Comparison of ENCODE assay signal across 2 cellular contexts in the genomic region with DNA sequence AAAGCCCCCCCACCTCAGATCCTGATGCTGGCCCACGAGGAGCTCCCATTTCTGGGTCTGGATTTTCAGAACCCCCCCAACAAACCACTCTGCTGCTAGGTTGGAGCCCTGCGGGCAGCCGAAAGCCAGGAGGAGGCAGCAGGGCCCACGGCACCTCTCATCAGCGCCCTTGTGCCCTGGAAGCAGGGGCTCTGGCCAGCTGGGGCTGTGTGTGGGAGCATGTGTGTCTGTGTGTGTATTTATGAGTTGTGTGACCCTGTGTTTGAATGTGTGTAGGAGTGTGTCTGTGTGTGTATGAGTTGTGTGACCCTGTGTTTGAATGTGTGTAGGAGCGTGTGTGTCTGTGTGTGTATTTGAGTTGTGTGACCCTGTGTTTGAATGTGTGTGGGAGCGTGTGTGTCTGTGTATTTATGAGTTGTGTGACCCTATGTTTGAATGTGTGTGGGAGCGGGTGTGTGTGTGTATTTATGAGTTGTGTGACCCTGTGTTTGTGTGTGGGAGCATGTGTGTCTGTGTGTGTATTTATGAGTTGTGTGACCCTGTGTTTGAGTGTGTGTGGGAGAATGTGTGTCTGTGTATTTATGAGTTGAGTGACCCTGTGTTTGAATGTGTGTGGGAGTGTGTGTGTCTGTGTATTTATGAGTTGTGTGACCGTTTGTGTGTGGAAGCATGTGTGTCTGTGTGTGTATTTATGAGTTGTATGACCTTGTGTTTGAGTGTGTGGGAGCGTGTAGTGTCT.
TF ChIP-seq lines count a peak whose summit lies in the region.

No MANE protein-coding gene starts in this region.

TF ChIP-seq in GM23338, 12 proteins besides CTCF, POLR2A, EP300 and RAD21 (continues in another document):
- no peak for TF ChIP-seq JUNB (IDR thresholded peaks at IDR 0.05; ENCODE audit: unreplicated experiment)
- TF ChIP-seq, protein P1, sequence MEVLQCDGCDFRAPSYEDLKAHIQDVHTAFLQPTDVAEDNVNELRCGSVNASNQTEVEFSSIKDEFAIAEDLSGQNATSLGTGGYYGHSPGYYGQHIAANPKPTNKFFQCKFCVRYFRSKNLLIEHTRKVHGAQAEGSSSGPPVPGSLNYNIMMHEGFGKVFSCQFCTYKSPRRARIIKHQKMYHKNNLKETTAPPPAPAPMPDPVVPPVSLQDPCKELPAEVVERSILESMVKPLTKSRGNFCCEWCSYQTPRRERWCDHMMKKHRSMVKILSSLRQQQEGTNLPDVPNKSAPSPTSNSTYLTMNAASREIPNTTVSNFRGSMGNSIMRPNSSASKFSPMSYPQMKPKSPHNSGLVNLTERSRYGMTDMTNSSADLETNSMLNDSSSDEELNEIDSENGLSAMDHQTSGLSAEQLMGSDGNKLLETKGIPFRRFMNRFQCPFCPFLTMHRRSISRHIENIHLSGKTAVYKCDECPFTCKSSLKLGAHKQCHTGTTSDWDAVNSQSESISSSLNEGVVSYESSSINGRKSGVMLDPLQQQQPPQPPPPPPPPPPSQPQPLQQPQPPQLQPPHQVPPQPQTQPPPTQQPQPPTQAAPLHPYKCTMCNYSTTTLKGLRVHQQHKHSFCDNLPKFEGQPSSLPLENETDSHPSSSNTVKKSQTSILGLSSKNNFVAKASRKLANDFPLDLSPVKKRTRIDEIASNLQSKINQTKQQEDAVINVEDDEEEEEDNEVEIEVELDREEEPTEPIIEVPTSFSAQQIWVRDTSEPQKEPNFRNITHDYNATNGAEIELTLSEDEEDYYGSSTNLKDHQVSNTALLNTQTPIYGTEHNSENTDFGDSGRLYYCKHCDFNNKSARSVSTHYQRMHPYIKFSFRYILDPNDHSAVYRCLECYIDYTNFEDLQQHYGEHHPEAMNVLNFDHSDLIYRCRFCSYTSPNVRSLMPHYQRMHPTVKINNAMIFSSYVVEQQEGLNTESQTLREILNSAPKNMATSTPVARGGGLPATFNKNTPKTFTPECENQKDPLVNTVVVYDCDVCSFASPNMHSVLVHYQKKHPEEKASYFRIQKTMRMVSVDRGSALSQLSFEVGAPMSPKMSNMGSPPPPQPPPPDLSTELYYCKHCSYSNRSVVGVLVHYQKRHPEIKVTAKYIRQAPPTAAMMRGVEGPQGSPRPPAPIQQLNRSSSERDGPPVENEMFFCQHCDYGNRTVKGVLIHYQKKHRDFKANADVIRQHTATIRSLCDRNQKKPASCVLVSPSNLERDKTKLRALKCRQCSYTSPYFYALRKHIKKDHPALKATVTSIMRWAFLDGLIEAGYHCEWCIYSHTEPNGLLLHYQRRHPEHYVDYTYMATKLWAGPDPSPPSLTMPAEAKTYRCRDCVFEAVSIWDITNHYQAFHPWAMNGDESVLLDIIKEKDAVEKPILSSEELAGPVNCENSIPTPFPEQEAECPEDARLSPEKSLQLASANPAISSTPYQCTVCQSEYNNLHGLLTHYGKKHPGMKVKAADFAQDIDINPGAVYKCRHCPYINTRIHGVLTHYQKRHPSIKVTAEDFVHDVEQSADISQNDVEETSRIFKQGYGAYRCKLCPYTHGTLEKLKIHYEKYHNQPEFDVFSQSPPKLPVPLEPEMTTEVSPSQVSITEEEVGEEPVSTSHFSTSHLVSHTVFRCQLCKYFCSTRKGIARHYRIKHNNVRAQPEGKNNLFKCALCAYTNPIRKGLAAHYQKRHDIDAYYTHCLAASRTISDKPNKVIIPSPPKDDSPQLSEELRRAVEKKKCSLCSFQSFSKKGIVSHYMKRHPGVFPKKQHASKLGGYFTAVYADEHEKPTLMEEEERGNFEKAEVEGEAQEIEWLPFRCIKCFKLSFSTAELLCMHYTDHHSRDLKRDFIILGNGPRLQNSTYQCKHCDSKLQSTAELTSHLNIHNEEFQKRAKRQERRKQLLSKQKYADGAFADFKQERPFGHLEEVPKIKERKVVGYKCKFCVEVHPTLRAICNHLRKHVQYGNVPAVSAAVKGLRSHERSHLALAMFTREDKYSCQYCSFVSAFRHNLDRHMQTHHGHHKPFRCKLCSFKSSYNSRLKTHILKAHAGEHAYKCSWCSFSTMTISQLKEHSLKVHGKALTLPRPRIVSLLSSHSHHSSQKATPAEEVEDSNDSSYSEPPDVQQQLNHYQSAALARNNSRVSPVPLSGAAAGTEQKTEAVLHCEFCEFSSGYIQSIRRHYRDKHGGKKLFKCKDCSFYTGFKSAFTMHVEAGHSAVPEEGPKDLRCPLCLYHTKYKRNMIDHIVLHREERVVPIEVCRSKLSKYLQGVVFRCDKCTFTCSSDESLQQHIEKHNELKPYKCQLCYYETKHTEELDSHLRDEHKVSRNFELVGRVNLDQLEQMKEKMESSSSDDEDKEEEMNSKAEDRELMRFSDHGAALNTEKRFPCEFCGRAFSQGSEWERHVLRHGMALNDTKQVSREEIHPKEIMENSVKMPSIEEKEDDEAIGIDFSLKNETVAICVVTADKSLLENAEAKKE (CRISPR knock-in tag; IDR thresholded peaks at IDR 0.05) = no peak
- no peak for TF ChIP-seq EZH2phosphoT487 (IDR thresholded peaks at IDR 0.05; ENCODE audit: unreplicated experiment)
- TF ChIP-seq EZH2 (IDR thresholded peaks at IDR 0.05; ENCODE audit: low read depth, unreplicated experiment) = no peak
- TF ChIP-seq, protein P2, sequence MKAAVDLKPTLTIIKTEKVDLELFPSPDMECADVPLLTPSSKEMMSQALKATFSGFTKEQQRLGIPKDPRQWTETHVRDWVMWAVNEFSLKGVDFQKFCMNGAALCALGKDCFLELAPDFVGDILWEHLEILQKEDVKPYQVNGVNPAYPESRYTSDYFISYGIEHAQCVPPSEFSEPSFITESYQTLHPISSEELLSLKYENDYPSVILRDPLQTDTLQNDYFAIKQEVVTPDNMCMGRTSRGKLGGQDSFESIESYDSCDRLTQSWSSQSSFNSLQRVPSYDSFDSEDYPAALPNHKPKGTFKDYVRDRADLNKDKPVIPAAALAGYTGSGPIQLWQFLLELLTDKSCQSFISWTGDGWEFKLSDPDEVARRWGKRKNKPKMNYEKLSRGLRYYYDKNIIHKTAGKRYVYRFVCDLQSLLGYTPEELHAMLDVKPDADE (IDR thresholded peaks at IDR 0.05) = no peak
- TF ChIP-seq ZNF331 (CRISPR knock-in tag; IDR thresholded peaks at IDR 0.05; ENCODE audit: low read depth) = no peak
- TF ChIP-seq POLR2AphosphoS5 (IDR thresholded peaks at IDR 0.05; ENCODE audit: low read depth) = no peak
- TF ChIP-seq, protein P3, sequence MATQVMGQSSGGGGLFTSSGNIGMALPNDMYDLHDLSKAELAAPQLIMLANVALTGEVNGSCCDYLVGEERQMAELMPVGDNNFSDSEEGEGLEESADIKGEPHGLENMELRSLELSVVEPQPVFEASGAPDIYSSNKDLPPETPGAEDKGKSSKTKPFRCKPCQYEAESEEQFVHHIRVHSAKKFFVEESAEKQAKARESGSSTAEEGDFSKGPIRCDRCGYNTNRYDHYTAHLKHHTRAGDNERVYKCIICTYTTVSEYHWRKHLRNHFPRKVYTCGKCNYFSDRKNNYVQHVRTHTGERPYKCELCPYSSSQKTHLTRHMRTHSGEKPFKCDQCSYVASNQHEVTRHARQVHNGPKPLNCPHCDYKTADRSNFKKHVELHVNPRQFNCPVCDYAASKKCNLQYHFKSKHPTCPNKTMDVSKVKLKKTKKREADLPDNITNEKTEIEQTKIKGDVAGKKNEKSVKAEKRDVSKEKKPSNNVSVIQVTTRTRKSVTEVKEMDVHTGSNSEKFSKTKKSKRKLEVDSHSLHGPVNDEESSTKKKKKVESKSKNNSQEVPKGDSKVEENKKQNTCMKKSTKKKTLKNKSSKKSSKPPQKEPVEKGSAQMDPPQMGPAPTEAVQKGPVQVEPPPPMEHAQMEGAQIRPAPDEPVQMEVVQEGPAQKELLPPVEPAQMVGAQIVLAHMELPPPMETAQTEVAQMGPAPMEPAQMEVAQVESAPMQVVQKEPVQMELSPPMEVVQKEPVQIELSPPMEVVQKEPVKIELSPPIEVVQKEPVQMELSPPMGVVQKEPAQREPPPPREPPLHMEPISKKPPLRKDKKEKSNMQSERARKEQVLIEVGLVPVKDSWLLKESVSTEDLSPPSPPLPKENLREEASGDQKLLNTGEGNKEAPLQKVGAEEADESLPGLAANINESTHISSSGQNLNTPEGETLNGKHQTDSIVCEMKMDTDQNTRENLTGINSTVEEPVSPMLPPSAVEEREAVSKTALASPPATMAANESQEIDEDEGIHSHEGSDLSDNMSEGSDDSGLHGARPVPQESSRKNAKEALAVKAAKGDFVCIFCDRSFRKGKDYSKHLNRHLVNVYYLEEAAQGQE (IDR thresholded peaks at IDR 0.05; ENCODE audit: unreplicated experiment) = no peak

TF ChIP-seq in K562, 482 proteins besides CTCF, POLR2A, EP300 and RAD21:
- TF ChIP-seq ZNF431 (CRISPR knock-in tag; IDR thresholded peaks at IDR 0.05) = no peak
- TF ChIP-seq ZKSCAN1 (IDR thresholded peaks at IDR 0.05; ENCODE audit: low read depth, low read length) = no peak
